10 cellular contexts compared by ENCODE assay signal in the genomic region with DNA sequence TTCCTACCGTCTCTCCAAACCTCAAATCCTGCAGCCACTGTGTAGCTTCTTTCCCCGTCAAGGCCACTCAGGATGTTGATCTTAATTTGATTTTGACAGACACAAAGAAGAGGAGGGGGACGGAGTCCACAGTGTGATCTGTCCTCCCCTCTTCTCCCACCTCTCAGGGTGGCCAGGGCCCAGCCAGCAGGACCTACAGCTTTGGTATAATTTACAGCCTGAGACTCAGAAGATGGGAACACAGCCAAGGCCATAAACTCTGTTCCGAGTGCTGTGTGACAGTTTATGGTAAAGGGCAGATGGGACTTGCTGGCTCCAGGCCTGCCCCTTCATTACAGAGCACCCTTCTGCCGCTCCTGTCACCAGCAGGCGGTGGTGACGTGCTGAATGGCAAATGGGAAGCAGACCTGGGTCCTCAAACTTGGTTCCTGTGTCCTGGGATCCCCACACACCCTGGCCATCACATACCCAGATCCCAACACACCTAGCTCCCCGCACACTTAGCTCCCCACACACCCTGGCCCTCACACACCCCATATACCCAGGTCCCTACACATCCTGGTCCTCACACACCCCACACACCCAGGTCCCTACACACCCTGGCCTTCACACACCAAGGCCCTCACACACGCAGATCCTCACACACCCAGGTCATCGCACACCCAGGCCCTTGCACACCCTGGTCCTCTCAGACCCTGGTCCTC.
A peak's percentile ranks its signal among the peaks of the same experiment; 100 is the strongest.
DNase-seq lines count a peak whose midpoint lies in the region; ATAC-seq and FAIRE-seq lines count a peak whose summit lies in the region.
"Had no signal": no experiment of that assay in that cellular context is flagged by ENCODE, and none has a peak within 500 bp of the region (broad histone marks: within the 10 kb centered on the region; RNA-seq: fewer than 3 reads in every experiment).

No MANE protein-coding gene starts in this region.

- H3K36me3 Mint-ChIP-seq in T-helper 1 cell treated with Interleukin-12 subunit alpha and Interleukin-12 subunit beta and Interleukin-4 antibody, amounts not matched to agents 30 μg/mL and 1 μg/mL, for 36 hours (ENCODE audit: low read depth), result peaks cover 11% of the 10 kb centered on the region
- H3K36me3 Mint-ChIP-seq in central memory CD8-positive, alpha-beta T cell (ENCODE audit: insufficient read depth), result peaks cover 3% of the 10 kb centered on the region

- no peaks in the 10 kb centered on the region for H3K9me3 ChIP-seq in small intestine (ENCODE audit: control insufficient read depth, low read depth)

- no peaks in the 10 kb centered on the region for H3K36me3 ChIP-seq in small intestine (ENCODE audit: control insufficient read depth in 2 of 2, insufficient read depth in 2 of 2, low read length in 2 of 2)

- no peak overlapping the region for H3K4me3 ChIP-seq in small intestine (ENCODE audit: low read depth in 1 of 2, low read length in 2 of 2)

- H3K4me3 Mint-ChIP-seq in T-helper 1 cell treated with Interleukin-12 subunit alpha and Interleukin-12 subunit beta and Interleukin-4 antibody, amounts not matched to agents 30 μg/mL and 1 μg/mL, for 36 hours, result peak overlapping the region; percentile 55
- H3K4me3 Mint-ChIP-seq in central memory CD8-positive, alpha-beta T cell, result no peak overlapping the region

- no peak for FAIRE-seq in small intestine (lab: Jason Lieb, UNC)

- H3K4me1 Mint-ChIP-seq in T-helper 1 cell treated with Interleukin-12 subunit alpha and Interleukin-12 subunit beta and Interleukin-4 antibody, amounts not matched to agents 30 μg/mL and 1 μg/mL, for 36 hours (ENCODE audit: low read depth), result peaks cover 57% of the 10 kb centered on the region
- peaks cover 17% of the 10 kb centered on the region for H3K4me1 Mint-ChIP-seq in central memory CD8-positive, alpha-beta T cell

- DNase-seq in T-helper 1 cell (no peak), NCI-H345 treated with DMSO at 0.1 percent for 48 hours (lab: John Stamatoyannopoulos, UW; ENCODE audit: unreplicated experiment) (peak; percentile 23), small intestine (peak; percentile 92), pons (ENCODE audit: low spot score) (no peak), iPS-NIHi11 (ENCODE audit: low spot score) (no peak), NCI-H226 (no peak)
- DNase-seq in central memory CD8-positive, alpha-beta T cell (ENCODE audit: low spot score in 2 of 2), result no peak
- DNase-seq: ACHN, NCI-H526 treated with DMSO at 0.1 percent for 48 hours had no signal

- 29 to 59% (median 39%) methylated on average over 10 of the region's 10 CpGs for WGBS in small intestine, 3 donors

- ATAC-seq in central memory CD8-positive, alpha-beta T cell (replicated peaks; ENCODE audit: extremely low read depth, poor library complexity, severe bottlenecking), result no peak

- peak overlapping the region; percentile 97 for H3K27ac Mint-ChIP-seq in T-helper 1 cell treated with Interleukin-12 subunit alpha and Interleukin-12 subunit beta and Interleukin-4 antibody, amounts not matched to agents 30 μg/mL and 1 μg/mL, for 36 hours
- peak overlapping the region; percentile 82 for H3K27ac Mint-ChIP-seq in central memory CD8-positive, alpha-beta T cell (ENCODE audit: low read depth)

- H3K27me3 Mint-ChIP-seq in T-helper 1 cell treated with Interleukin-12 subunit alpha and Interleukin-12 subunit beta and Interleukin-4 antibody, amounts not matched to agents 30 μg/mL and 1 μg/mL, for 36 hours (ENCODE audit: low read depth), result no peaks in the 10 kb centered on the region
- H3K27me3 Mint-ChIP-seq in central memory CD8-positive, alpha-beta T cell, result no peaks in the 10 kb centered on the region

- H3K9me3 Mint-ChIP-seq in T-helper 1 cell treated with Interleukin-12 subunit alpha and Interleukin-12 subunit beta and Interleukin-4 antibody, amounts not matched to agents 30 μg/mL and 1 μg/mL, for 36 hours, result peaks cover 7% of the 10 kb centered on the region
- peaks cover 5% of the 10 kb centered on the region for H3K9me3 Mint-ChIP-seq in central memory CD8-positive, alpha-beta T cell

- peak overlapping the region; percentile 61 to 78 for H3K27ac ChIP-seq in small intestine (ENCODE audit: low read depth in 1 of 2, low read length in 1 of 2)

- H3K4me1 ChIP-seq in small intestine (ENCODE audit: control insufficient read depth in 2 of 2, insufficient read depth in 1 of 2, low read depth in 1 of 2, low read length in 1 of 2), result peaks cover 7 to 18% of the 10 kb centered on the region in 2 donors

- H3K27me3 ChIP-seq in small intestine (ENCODE audit: control insufficient read depth in 2 of 2, insufficient read depth in 2 of 2, low read length in 2 of 2), result no peaks in the 10 kb centered on the region

Comparison
In these comparisons a context has a peak if more than half of its experiments do, and no peak if none do; other contexts are left out.
1. DNase-seq: peak in NCI-H345 treated with DMSO at 0.1 percent for 48 hours (single experiment) and small intestine (single experiment); none in T-helper 1 cell (0 of 5), central memory CD8-positive, alpha-beta T cell (0 of 2), pons (single experiment), iPS-NIHi11 (single experiment) and NCI-H226 (single experiment).